14 cellular contexts compared by ENCODE assay signal in genomic region chr2:63631501-63631900, GRCh38. TPM values are rescaled to one million over a fixed set of nuclear protein-coding genes. Genes with fewer than 3 reads are reported as not detected.
DNase-seq lines count a peak whose midpoint lies in the region; ATAC-seq and TF ChIP-seq lines count a peak whose summit lies in the region.
"Had no signal": no experiment of that assay in that cellular context is flagged by ENCODE, and none has a peak within 500 bp of the region (broad histone marks: within the 10 kb centered on the region; RNA-seq: fewer than 3 reads in every experiment).

No MANE protein-coding gene starts in this region.

- 5 to 45% (median 12%) methylated on average over 1 of the region's 1 CpG for WGBS in ovary, 3 donors

- H3K4me3 ChIP-seq in ovary, result no peak overlapping the region
- H3K4me3 ChIP-seq: BLaER1, GM23248, HAP-1 had no signal

- no peaks in the 10 kb centered on the region for H3K27me3 ChIP-seq in ovary
- H3K27me3 ChIP-seq: BLaER1 had no signal

- ATAC-seq in GM19023 (IDR thresholded peaks at IDR 0.05; ENCODE audit: unreplicated experiment), result no peak

- TF ChIP-seq EP300 in ovary (IDR thresholded peaks at IDR 0.05), result no peak

- intact Hi-C loops in ovary (cut with DNase I), result no loop called here

- H3K9me3 ChIP-seq in ovary, result no peaks in the 10 kb centered on the region

- no peaks in the 10 kb centered on the region for H3K36me3 ChIP-seq in ovary
- H3K36me3 ChIP-seq: BLaER1, HAP-1 had no signal

- no peak for TF ChIP-seq POLR2A in ovary (IDR thresholded peaks at IDR 0.05)

- peak; percentile 42 for DNase-seq in D341Med (ENCODE audit: low spot score)
- peak; percentile 5 to 77 for DNase-seq in NCI-H524 (lab: John Stamatoyannopoulos, UW)
- peak; percentile 94 for DNase-seq in SK-N-DZ (ENCODE audit: low spot score)
- no peak for DNase-seq in DMS153 (lab: John Stamatoyannopoulos, UW)
- DNase-seq in ovary, result no peak
- DNase-seq: ACHN; AML-193; CD4-positive, alpha-beta memory T cell; DMS53; DND-41; GM23248 had no signal

- TF ChIP-seq CTCF in ovary (IDR thresholded peaks at IDR 0.05), result no peak

- no peaks in the 10 kb centered on the region for H3K4me1 ChIP-seq in ovary (ENCODE audit: insufficient read depth)
- H3K4me1 ChIP-seq: BLaER1, HAP-1 had no signal

- H3K27ac ChIP-seq in ovary, result no peak overlapping the region
- H3K27ac ChIP-seq: BLaER1, GM23248 had no signal

RNA-seq across cellular contexts. Expression of gene MDH1, which starts 42.7 kb away (rescaled TPM):
- polyA plus RNA-seq in SK-N-DZ (2014; cell fraction: cytosol; rRNA removed), result 368 and 401 TPM in 2 replicates
- 205 and 244 TPM in 2 replicates for polyA plus RNA-seq in SK-N-DZ (2014; cell fraction: nucleus; rRNA removed)
- 100 to 1,000 TPM in 1 of 7 donors, 10 to 100 TPM in 6; 72.3 to 126 (median 79.4) TPM for total RNA-seq in ovary
- polyA plus RNA-seq in ovary, result 100 to 1,000 TPM in 1 of 2 donors, 10 to 100 TPM in 1; 90.0 to 121 TPM

RNA-seq across cellular contexts. Expression of gene WDPCP, which starts 43.2 kb away (rescaled TPM):
- 2.2 and 5.4 TPM in 2 replicates for polyA plus RNA-seq in SK-N-DZ (2014; cell fraction: cytosol; rRNA removed)
- polyA plus RNA-seq in SK-N-DZ (2014; cell fraction: nucleus; rRNA removed), result 3.2 and 7.6 TPM in 2 replicates
- total RNA-seq in ovary, result 10 to 100 TPM; 11.7 to 29.6 (median 16.3) TPM
- 1 to 10 TPM; 4.0 to 5.0 TPM for polyA plus RNA-seq in ovary

Comparison
In these comparisons a context has a peak if more than half of its experiments do, and no peak if none do; other contexts are left out.
1. DNase-seq: peak in D341Med (single experiment), NCI-H524 (2 of 2) and SK-N-DZ (single experiment); none in DMS153 (single experiment) and ovary (0 of 5).